Comparison of ENCODE assay signal across 27 cellular contexts in the genomic region with DNA sequence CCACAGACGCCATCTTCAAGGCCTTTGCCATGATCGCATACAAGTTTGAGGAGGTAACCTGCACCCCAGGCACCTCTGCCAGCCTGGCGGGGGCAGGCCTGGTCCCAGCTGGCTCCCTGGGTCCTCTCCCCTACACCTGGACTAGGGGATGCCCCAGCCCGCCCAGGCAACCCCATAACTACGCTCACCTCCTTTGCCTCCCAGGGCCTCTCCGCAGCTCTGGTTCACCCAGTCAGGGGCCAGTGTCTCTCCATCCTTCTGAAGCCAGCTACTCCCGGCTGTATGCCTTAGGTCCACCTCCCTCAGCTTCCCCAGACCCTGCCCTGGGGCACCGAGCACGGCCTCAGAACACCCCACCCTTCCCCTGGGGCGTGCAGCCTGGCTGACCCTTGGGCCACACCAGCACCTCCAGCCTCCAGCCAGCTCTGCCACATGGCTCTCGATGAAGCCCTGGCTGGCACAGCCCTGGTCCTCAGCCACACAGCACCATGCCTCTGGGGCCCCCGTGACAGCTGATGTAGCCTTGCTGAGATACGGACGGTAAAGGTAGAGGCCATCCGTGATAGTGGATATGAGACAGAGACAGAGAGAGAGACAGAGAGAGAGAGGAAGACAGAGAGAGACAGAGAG.
DNase-seq lines count a peak whose midpoint lies in the region; ATAC-seq and TF ChIP-seq lines count a peak whose summit lies in the region.
"Had no signal": no experiment of that assay in that cellular context is flagged by ENCODE, and none has a peak within 500 bp of the region (broad histone marks: within the 10 kb centered on the region; RNA-seq: fewer than 3 reads in every experiment).

No MANE protein-coding gene starts in this region.

- POLR2A ChIA-PET in activated CD8-positive, alpha-beta T cell treated with anti-CD3 and anti-CD28 coated beads, Interleukin-2, amount 10 ng/mL, durations not matched to agents 7 days and 5 days (lab: Charles Lee) = no interaction called here
- POLR2A ChIA-PET in activated CD8-positive, alpha-beta T cell treated with anti-CD3 and anti-CD28 coated beads for 36 hours (lab: Charles Lee) = no interaction called here

- H3K9me3 Mint-ChIP-seq in activated CD8-positive, alpha-beta T cell treated with anti-CD3 and anti-CD28 coated beads, Interleukin-2, amount 10 ng/mL, durations not matched to agents 7 days and 5 days (ENCODE audit: insufficient read depth) = no peaks in the 10 kb centered on the region
- no peaks in the 10 kb centered on the region for H3K9me3 Mint-ChIP-seq in activated CD8-positive, alpha-beta T cell treated with anti-CD3 and anti-CD28 coated beads for 36 hours
- peaks cover 6% of the 10 kb centered on the region for H3K9me3 Mint-ChIP-seq in glutamatergic neuron (ENCODE audit: unreplicated experiment)
- no peaks in the 10 kb centered on the region; the same call in 2 of the 3 replicates for H3K9me3 Mint-ChIP-seq in GM23338
- H3K9me3 Mint-ChIP-seq: CD8-positive, alpha-beta memory T cell had no signal

- no peaks in the 10 kb centered on the region for H4K20me1 ChIP-seq in GM23338 (replicated peaks; ENCODE audit: insufficient read depth)

- no peak for TF ChIP-seq CTCF in activated CD8-positive, alpha-beta T cell treated with anti-CD3 and anti-CD28 coated beads for 36 hours (IDR thresholded peaks at IDR 0.05)
- TF ChIP-seq CTCF in glutamatergic neuron (IDR thresholded peaks at IDR 0.05; ENCODE audit: partially characterized antibody, unreplicated experiment) (no peak), GM23338 (conservative IDR thresholded peaks at IDR 0.05; ENCODE audit: low read depth in 2 of 2) (no peak)

- intact Hi-C loops in activated CD8-positive, alpha-beta T cell treated with anti-CD3 and anti-CD28 coated beads for 36 hours (cut with micrococcal nuclease) = no loop called here

- H2BK120ac ChIP-seq in neuronal stem cell (ENCODE audit: low read depth, low read length) = no peak overlapping the region

- H3K18ac ChIP-seq in neuronal stem cell (ENCODE audit: low read length) = peak overlapping the region; percentile 88

- H3K79me1 ChIP-seq in neuronal stem cell (ENCODE audit: low read depth, low read length) = no peaks in the 10 kb centered on the region

- H3K4ac ChIP-seq in neuronal stem cell (ENCODE audit: low read length) = no peak overlapping the region

- no peaks in the 10 kb centered on the region for H3K36me3 ChIP-seq in H7 (replicated peaks; ENCODE audit: control insufficient read depth, insufficient read depth, low read length)
- no peaks in the 10 kb centered on the region for H3K36me3 ChIP-seq in neuronal stem cell (replicated peaks in 1 of 2; ENCODE audit: control insufficient read depth in 2 of 2, insufficient read depth in 2 of 2, low read length in 2 of 2)
- no peaks in the 10 kb centered on the region for H3K36me3 ChIP-seq in GM23338 (ENCODE audit: insufficient read depth)
- H3K36me3 ChIP-seq: Peyer's patch, SJCRH30 had no signal

- CTCF ChIA-PET in activated CD8-positive, alpha-beta T cell treated with anti-CD3 and anti-CD28 coated beads, Interleukin-2, amount 10 ng/mL, durations not matched to agents 7 days and 5 days (lab: Charles Lee) = no interaction called here
- CTCF ChIA-PET in activated CD8-positive, alpha-beta T cell treated with anti-CD3 and anti-CD28 coated beads for 36 hours (lab: Charles Lee) = no interaction called here

- no peak overlapping the region for H4K8ac ChIP-seq in neuronal stem cell (ENCODE audit: low read depth, low read length)

- H2AK5ac ChIP-seq in neuronal stem cell (ENCODE audit: low read depth, low read length) = peak overlapping the region; percentile 76

- no peaks in the 10 kb centered on the region for H3K27me3 ChIP-seq in H7 (ENCODE audit: control insufficient read depth, insufficient read depth, low read length)
- peaks cover 0 to 12% (median 0%) of the 10 kb centered on the region in 3 experiments for H3K27me3 ChIP-seq in neuronal stem cell (ENCODE audit: control insufficient read depth in 3 of 3, insufficient read depth in 3 of 3, low read depth in 1 of 3, low read length in 3 of 3)
- H3K27me3 ChIP-seq in GM23338 (ENCODE audit: insufficient read depth) = no peaks in the 10 kb centered on the region
- H3K27me3 ChIP-seq: BE2C, Peyer's patch, SJCRH30 had no signal

- no peak overlapping the region for H3K4me2 ChIP-seq in neuronal stem cell (ENCODE audit: insufficient read depth, low read length, poor library complexity, severe bottlenecking)
- no peak overlapping the region for H3K4me2 ChIP-seq in GM23338

- H3K9ac ChIP-seq in neuronal stem cell (ENCODE audit: low read depth, low read length, poor library complexity) = no peak overlapping the region

- no peak overlapping the region for H4K91ac ChIP-seq in neuronal stem cell (ENCODE audit: low read depth, low read length, poor library complexity)

- no peak overlapping the region for H2AFZ ChIP-seq in neuronal stem cell (ENCODE audit: low read length)
- H2AFZ ChIP-seq in GM23338 = no peak overlapping the region

- H3K4me1 ChIP-seq in neuronal stem cell (ENCODE audit: control insufficient read depth in 2 of 2, insufficient read depth in 1 of 2, low read depth in 1 of 2, low read length in 2 of 2) (peaks cover 0 to 6% of the 10 kb centered on the region in 2 donors), GM23338 (ENCODE audit: insufficient read depth) (no peaks in the 10 kb centered on the region)
- H3K4me1 ChIP-seq: BE2C, Peyer's patch, SJCRH30 had no signal

- no peaks in the 10 kb centered on the region for H3K27me3 Mint-ChIP-seq in activated CD8-positive, alpha-beta T cell treated with anti-CD3 and anti-CD28 coated beads, Interleukin-2, amount 10 ng/mL, durations not matched to agents 7 days and 5 days (ENCODE audit: low read depth)
- peaks cover 2% of the 10 kb centered on the region for H3K27me3 Mint-ChIP-seq in activated CD8-positive, alpha-beta T cell treated with anti-CD3 and anti-CD28 coated beads for 36 hours
- peaks cover 5% of the 10 kb centered on the region for H3K27me3 Mint-ChIP-seq in glutamatergic neuron (ENCODE audit: unreplicated experiment)
- peaks cover 2% of the 10 kb centered on the region for H3K27me3 Mint-ChIP-seq in GM23338 (ENCODE audit: insufficient read depth, low read depth, poor library complexity)
- H3K27me3 Mint-ChIP-seq: CD8-positive, alpha-beta memory T cell had no signal

- H3K4me3 ChIP-seq in H7 (ENCODE audit: insufficient read depth, low read depth, low read length) = no peak overlapping the region
- no peak overlapping the region for H3K4me3 ChIP-seq in neuronal stem cell (ENCODE audit: low read length in 2 of 2)
- H3K4me3 ChIP-seq in GM23338 = no peak overlapping the region
- H3K4me3 ChIP-seq: GM12878, Peyer's patch, SJCRH30 had no signal

- peak overlapping the region; percentile 82 for H2BK12ac ChIP-seq in neuronal stem cell (ENCODE audit: low read length)

- peak overlapping the region; percentile 8 for H3K23ac ChIP-seq in neuronal stem cell (ENCODE audit: low read depth, low read length, poor library complexity)

- no peaks in the 10 kb centered on the region for H3F3A ChIP-seq in GM23338 (replicated peaks; ENCODE audit: low read depth)

- H3K36me3 Mint-ChIP-seq in activated CD8-positive, alpha-beta T cell treated with anti-CD3 and anti-CD28 coated beads, Interleukin-2, amount 10 ng/mL, durations not matched to agents 7 days and 5 days (ENCODE audit: low read depth) = no peaks in the 10 kb centered on the region
- H3K36me3 Mint-ChIP-seq in activated CD8-positive, alpha-beta T cell treated with anti-CD3 and anti-CD28 coated beads for 36 hours (ENCODE audit: low read depth) = no peaks in the 10 kb centered on the region
- H3K36me3 Mint-ChIP-seq in glutamatergic neuron (ENCODE audit: unreplicated experiment) (peaks cover 17% of the 10 kb centered on the region), GM23338 (ENCODE audit: low read depth) (no peaks in the 10 kb centered on the region; the same call in 2 of the 3 replicates)
- H3K36me3 Mint-ChIP-seq: CD14-positive monocyte; CD8-positive, alpha-beta memory T cell had no signal

- no peaks in the 10 kb centered on the region for H3K9me3 ChIP-seq in neuronal stem cell (replicated peaks in 1 of 2; ENCODE audit: control insufficient read depth in 2 of 2, insufficient read depth in 1 of 2, low read depth in 1 of 2, low read length in 2 of 2)
- H3K9me3 ChIP-seq: BE2C, Peyer's patch, SJCRH30 had no signal

- no peaks in the 10 kb centered on the region for H3K79me2 ChIP-seq in GM23338 (replicated peaks; ENCODE audit: insufficient read depth)

- H3K4me1 Mint-ChIP-seq in activated CD8-positive, alpha-beta T cell treated with anti-CD3 and anti-CD28 coated beads, Interleukin-2, amount 10 ng/mL, durations not matched to agents 7 days and 5 days (ENCODE audit: low read depth) = no peaks in the 10 kb centered on the region
- no peaks in the 10 kb centered on the region for H3K4me1 Mint-ChIP-seq in activated CD8-positive, alpha-beta T cell treated with anti-CD3 and anti-CD28 coated beads for 36 hours (ENCODE audit: low read depth)
- H3K4me1 Mint-ChIP-seq in glutamatergic neuron (ENCODE audit: low read depth, unreplicated experiment) (peaks cover 3% of the 10 kb centered on the region), GM23338 (no peaks in the 10 kb centered on the region)
- H3K4me1 Mint-ChIP-seq: CD14-positive monocyte; CD8-positive, alpha-beta memory T cell had no signal

- WGBS in neuronal stem cell (ENCODE audit: extremely low coverage in 2 of 2, insufficient read length in 2 of 2, insufficient replicate concordance in 1 of 2), 2 donors = no CpG with 5 or more reads among the region's 15 CpGs

- peak overlapping the region; percentile 2 for H3K14ac ChIP-seq in neuronal stem cell (ENCODE audit: low read length)

- no peak overlapping the region for H3K4me3 Mint-ChIP-seq in activated CD8-positive, alpha-beta T cell treated with anti-CD3 and anti-CD28 coated beads, Interleukin-2, amount 10 ng/mL, durations not matched to agents 7 days and 5 days
- H3K4me3 Mint-ChIP-seq in activated CD8-positive, alpha-beta T cell treated with anti-CD3 and anti-CD28 coated beads for 36 hours = no peak overlapping the region
- H3K4me3 Mint-ChIP-seq in glutamatergic neuron (ENCODE audit: unreplicated experiment) = peak overlapping the region; percentile 49
- no peak overlapping the region for H3K4me3 Mint-ChIP-seq in GM23338
- H3K4me3 Mint-ChIP-seq: CD8-positive, alpha-beta memory T cell had no signal

- H3K9me2 ChIP-seq in GM23338 (ENCODE audit: insufficient read depth) = no peaks in the 10 kb centered on the region

- H3K27ac ChIP-seq in neuronal stem cell (replicated peaks; ENCODE audit: low read length) (no peak overlapping the region), GM23338 (ENCODE audit: low read depth) (no peak overlapping the region)
- H3K27ac ChIP-seq: 22Rv1, Peyer's patch, SJCRH30 had no signal

- H3K27ac Mint-ChIP-seq in activated CD8-positive, alpha-beta T cell treated with anti-CD3 and anti-CD28 coated beads, Interleukin-2, amount 10 ng/mL, durations not matched to agents 7 days and 5 days = peak overlapping the region; percentile 6
- no peak overlapping the region for H3K27ac Mint-ChIP-seq in activated CD8-positive, alpha-beta T cell treated with anti-CD3 and anti-CD28 coated beads for 36 hours
- H3K27ac Mint-ChIP-seq in glutamatergic neuron (ENCODE audit: unreplicated experiment) (no peak overlapping the region), GM23338 (no peak overlapping the region)
- H3K27ac Mint-ChIP-seq: CD14-positive monocyte had no signal

- H2BK15ac ChIP-seq in neuronal stem cell (ENCODE audit: low read length) = peak overlapping the region; percentile 66

- no peak overlapping the region for H2BK5ac ChIP-seq in neuronal stem cell (ENCODE audit: low read length)

- no peak for ATAC-seq in activated CD8-positive, alpha-beta T cell treated with anti-CD3 and anti-CD28 coated beads, Interleukin-2, amount 10 ng/mL, durations not matched to agents 7 days and 5 days
- no peak for ATAC-seq in activated CD8-positive, alpha-beta T cell treated with anti-CD3 and anti-CD28 coated beads for 36 hours
- ATAC-seq in GM23338 = no peak
- ATAC-seq: GM12878 had no signal

- no peak for DNase-seq in activated CD8-positive, alpha-beta T cell treated with anti-CD3 and anti-CD28 coated beads, Interleukin-2, amount 10 ng/mL, durations not matched to agents 7 days and 5 days
- no peak for DNase-seq in activated CD8-positive, alpha-beta T cell treated with anti-CD3 and anti-CD28 coated beads for 36 hours
- peak; percentile 62 for DNase-seq in H7
- DNase-seq in glutamatergic neuron = no peak
- no peak for DNase-seq in neuronal stem cell (ENCODE audit: low spot score)
- DNase-seq in stimulated activated CD4-positive, alpha-beta T cell treated with anti-CD3 and anti-CD28 coated beads, Interleukin-2, amount 100 ng/mL, for 24 hours = no peak
- no peak for DNase-seq in NK-92 treated with Interleukin-12 subunit alpha and Interleukin-12 subunit beta, amount 100 ng/mL, for 24 hours (lab: John Stamatoyannopoulos, UW)
- DNase-seq in GM23338 (ENCODE audit: low spot score) = no peak
- DNase-seq: ACHN, BE2C, DMS 273 treated with DMSO at 0.1 percent for 48 hours, DMS79, EL, GDM1, NCI-H1048, NCI-H1417, NCI-H1694, NCI-H2029 treated with DMSO at 0.1 percent for 48 hours, NCI-H2227 treated with DMSO at 0.1 percent for 48 hours, NCI-H69, OCI-M1, SJCRH30 had no signal
